In genomic region chr1:180451504-180451903, GRCh38 we compare ENCODE assay signal across 22 cellular contexts.
"Had no signal": no experiment of that assay in that cellular context is flagged by ENCODE, and none has a peak within 500 bp of the region (broad histone marks: within the 10 kb centered on the region; RNA-seq: fewer than 3 reads in every experiment).

No MANE protein-coding gene starts in this region.

- ATAC-seq: heart right ventricle, left cardiac atrium, right cardiac atrium had no signal

- FAIRE-seq: endometrium, urothelium cell line had no signal

- H3K4me1 ChIP-seq: heart right ventricle, parathyroid adenoma, transverse colon had no signal

- DNase-seq: activated CD4-positive, alpha-beta T cell treated with anti-CD3 and anti-CD28 coated beads for 1 hour; activated CD4-positive, alpha-beta T cell treated with anti-CD3 and anti-CD28 coated beads, Interleukin-2, amount 50 U/mL, for 4 hours; activated CD8-positive, alpha-beta memory T cell treated with anti-CD3 and anti-CD28 coated beads for 24 hours; activated CD8-positive, alpha-beta memory T cell treated with anti-CD3 and anti-CD28 coated beads, Interleukin-2, amount 50 U/mL, for 4 hours; activated naive CD4-positive, alpha-beta T cell treated with anti-CD3 and anti-CD28 coated beads for 36 hours; activated T-cell treated with anti-CD3 and anti-CD28 coated beads, Interleukin-2, amount 50 U/mL, for 24 hours; anterior cingulate cortex; caudate nucleus; effector CD4-positive, alpha-beta T cell; erythroblast; foreskin fibroblast; heart right ventricle; islet precursor cell; left cardiac atrium; midbrain; nephron progenitor cell; right cardiac atrium; stimulated activated CD4-positive, alpha-beta T cell treated with anti-CD3 and anti-CD28 coated beads, Interleukin-4, amount 100 ng/mL, for 24 hours; transverse colon had no signal

- H3K4me3 ChIP-seq: heart right ventricle, transverse colon had no signal

- H3K9me3 ChIP-seq: transverse colon had no signal

- H3K27ac ChIP-seq: heart right ventricle, parathyroid adenoma, transverse colon had no signal
